18 cellular contexts compared by ENCODE assay signal in genomic region chr18:55503167-55503820, GRCh38.
DNase-seq lines count a peak whose midpoint lies in the region; ATAC-seq and TF ChIP-seq lines count a peak whose summit lies in the region.
"Had no signal": no experiment of that assay in that cellular context is flagged by ENCODE, and none has a peak within 500 bp of the region (broad histone marks: within the 10 kb centered on the region; RNA-seq: fewer than 3 reads in every experiment).

No MANE protein-coding gene starts in this region.

- peaks cover 89% of the 10 kb centered on the region for H3K79me2 ChIP-seq in GM23338 (replicated peaks; ENCODE audit: insufficient read depth)

- no peaks in the 10 kb centered on the region for H3K27me3 ChIP-seq in GM23338 (ENCODE audit: insufficient read depth)
- H3K27me3 ChIP-seq: Peyer's patch had no signal

- H3K9me2 ChIP-seq in GM23338 (ENCODE audit: insufficient read depth), result no peaks in the 10 kb centered on the region

- 90 to 94% methylated on average over 7 of the region's 7 CpGs for WGBS in mesodermal cell (ENCODE audit: insufficient coverage in 2 of 2), 2 experiments

- no peaks in the 10 kb centered on the region for H3K9me3 ChIP-seq in mesodermal cell (ENCODE audit: control insufficient read depth, low read length)
- H3K9me3 ChIP-seq: Peyer's patch had no signal

- no peak overlapping the region for H3K4me3 Mint-ChIP-seq in GM23338
- H3K4me3 Mint-ChIP-seq: CD4-positive, alpha-beta memory T cell had no signal

- no peak for DNase-seq in GM23338 (ENCODE audit: low spot score)
- peak; percentile 72 for DNase-seq in M059J (ENCODE audit: low read depth)
- DNase-seq in choroid plexus epithelial cell (ENCODE audit: low read depth), result peak; percentile 66
- no peak for DNase-seq in C1 segment of cervical spinal cord (lab: John Stamatoyannopoulos, UW)
- DNase-seq in caudate nucleus (lab: John Stamatoyannopoulos, UW), result no peak
- no peak for DNase-seq in NCI-H774 (lab: John Stamatoyannopoulos, UW)
- DNase-seq: AML-193; CD4-positive, alpha-beta memory T cell; DMS79 treated with DMSO at 0.1 percent for 48 hours; GDM1; GOT3; NCI-H1105 treated with DMSO at 0.1 percent for 48 hours; NCI-H187 treated with DMSO at 0.1 percent for 48 hours; NCI-H82; Peyer's patch; SIG-M5 had no signal

- peaks cover 3% of the 10 kb centered on the region for H3K27me3 Mint-ChIP-seq in GM23338 (ENCODE audit: insufficient read depth, low read depth, poor library complexity)
- H3K27me3 Mint-ChIP-seq: CD4-positive, alpha-beta memory T cell had no signal

- H4K20me1 ChIP-seq in GM23338 (replicated peaks; ENCODE audit: insufficient read depth), result no peaks in the 10 kb centered on the region; the same call in 1 of the 2 replicates

- no peaks in the 10 kb centered on the region for H3F3A ChIP-seq in GM23338 (replicated peaks; ENCODE audit: low read depth)

- 0 out of 2 replicates have a peak overlapping the region, but pooled peaks have one; percentile 60 for H3K4me2 ChIP-seq in GM23338

- H3K9me3 Mint-ChIP-seq in GM23338, result no peaks in the 10 kb centered on the region

- TF ChIP-seq CTCF in GM23338 (conservative IDR thresholded peaks at IDR 0.05; ENCODE audit: low read depth in 2 of 2) (no peak), choroid plexus epithelial cell (conservative IDR thresholded peaks at IDR 0.05; ENCODE audit: low read depth, low read length) (no peak)

- no peak overlapping the region for H2AFZ ChIP-seq in GM23338

- ATAC-seq in GM23338, result no peak
- no peak for ATAC-seq in GM21526 (IDR thresholded peaks at IDR 0.05; ENCODE audit: low FRiP score, unreplicated experiment)

- H3K27ac ChIP-seq in GM23338 (ENCODE audit: low read depth), result no peak overlapping the region
- H3K27ac ChIP-seq in mesodermal cell (ENCODE audit: low read depth, low read length, severe bottlenecking), result peak overlapping the region; percentile 83
- H3K27ac ChIP-seq in caudate nucleus (ENCODE audit: low read depth, low read length), result no peak overlapping the region

- peaks cover 73% of the 10 kb centered on the region for H3K4me1 Mint-ChIP-seq in GM23338
- H3K4me1 Mint-ChIP-seq: CD4-positive, alpha-beta memory T cell had no signal

- H3K4me1 ChIP-seq in GM23338 (ENCODE audit: insufficient read depth) (peaks cover 54% of the 10 kb centered on the region), mesodermal cell (ENCODE audit: control insufficient read depth, insufficient read depth, low read length, poor library complexity, severe bottlenecking) (peaks cover 37% of the 10 kb centered on the region)
- H3K4me1 ChIP-seq: Peyer's patch had no signal

- peak overlapping the region; percentile 55; the same call in 1 of the 2 replicates for H3K27ac Mint-ChIP-seq in GM23338
- H3K27ac Mint-ChIP-seq: CD4-positive, alpha-beta memory T cell had no signal

- H3K4me3 ChIP-seq in GM23338, result no peak overlapping the region
- no peak overlapping the region for H3K4me3 ChIP-seq in choroid plexus epithelial cell (ENCODE audit: low read depth, low read length)
- H3K4me3 ChIP-seq in mesodermal cell (ENCODE audit: extremely low read depth, insufficient read depth, low read length, poor library complexity, severe bottlenecking), result no peak overlapping the region
- H3K4me3 ChIP-seq: Peyer's patch had no signal

- H3K36me3 Mint-ChIP-seq in GM23338 (ENCODE audit: low read depth), result no peaks in the 10 kb centered on the region
- H3K36me3 Mint-ChIP-seq: CD4-positive, alpha-beta memory T cell had no signal

- H3K36me3 ChIP-seq in GM23338 (ENCODE audit: insufficient read depth) (no peaks in the 10 kb centered on the region), mesodermal cell (ENCODE audit: control insufficient read depth, insufficient read depth, low read length) (peaks cover 6% of the 10 kb centered on the region)
- H3K36me3 ChIP-seq: Peyer's patch had no signal

TF ChIP-seq in GM23338, 12 proteins besides CTCF, POLR2A, EP300 and RAD21:
- TF ChIP-seq, protein P1, sequence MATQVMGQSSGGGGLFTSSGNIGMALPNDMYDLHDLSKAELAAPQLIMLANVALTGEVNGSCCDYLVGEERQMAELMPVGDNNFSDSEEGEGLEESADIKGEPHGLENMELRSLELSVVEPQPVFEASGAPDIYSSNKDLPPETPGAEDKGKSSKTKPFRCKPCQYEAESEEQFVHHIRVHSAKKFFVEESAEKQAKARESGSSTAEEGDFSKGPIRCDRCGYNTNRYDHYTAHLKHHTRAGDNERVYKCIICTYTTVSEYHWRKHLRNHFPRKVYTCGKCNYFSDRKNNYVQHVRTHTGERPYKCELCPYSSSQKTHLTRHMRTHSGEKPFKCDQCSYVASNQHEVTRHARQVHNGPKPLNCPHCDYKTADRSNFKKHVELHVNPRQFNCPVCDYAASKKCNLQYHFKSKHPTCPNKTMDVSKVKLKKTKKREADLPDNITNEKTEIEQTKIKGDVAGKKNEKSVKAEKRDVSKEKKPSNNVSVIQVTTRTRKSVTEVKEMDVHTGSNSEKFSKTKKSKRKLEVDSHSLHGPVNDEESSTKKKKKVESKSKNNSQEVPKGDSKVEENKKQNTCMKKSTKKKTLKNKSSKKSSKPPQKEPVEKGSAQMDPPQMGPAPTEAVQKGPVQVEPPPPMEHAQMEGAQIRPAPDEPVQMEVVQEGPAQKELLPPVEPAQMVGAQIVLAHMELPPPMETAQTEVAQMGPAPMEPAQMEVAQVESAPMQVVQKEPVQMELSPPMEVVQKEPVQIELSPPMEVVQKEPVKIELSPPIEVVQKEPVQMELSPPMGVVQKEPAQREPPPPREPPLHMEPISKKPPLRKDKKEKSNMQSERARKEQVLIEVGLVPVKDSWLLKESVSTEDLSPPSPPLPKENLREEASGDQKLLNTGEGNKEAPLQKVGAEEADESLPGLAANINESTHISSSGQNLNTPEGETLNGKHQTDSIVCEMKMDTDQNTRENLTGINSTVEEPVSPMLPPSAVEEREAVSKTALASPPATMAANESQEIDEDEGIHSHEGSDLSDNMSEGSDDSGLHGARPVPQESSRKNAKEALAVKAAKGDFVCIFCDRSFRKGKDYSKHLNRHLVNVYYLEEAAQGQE (IDR thresholded peaks at IDR 0.05; ENCODE audit: unreplicated experiment), result no peak
- no peak for TF ChIP-seq JUNB (IDR thresholded peaks at IDR 0.05; ENCODE audit: unreplicated experiment)
- no peak for TF ChIP-seq CREB1 (CRISPR knock-in tag; IDR thresholded peaks at IDR 0.05; ENCODE audit: low read depth)
- no peak for TF ChIP-seq STAT1 (IDR thresholded peaks at IDR 0.05; ENCODE audit: unreplicated experiment)
- no peak for TF ChIP-seq ZNF331 (CRISPR knock-in tag; IDR thresholded peaks at IDR 0.05; ENCODE audit: low read depth)
- TF ChIP-seq NANOG (IDR thresholded peaks at IDR 0.05; ENCODE audit: borderline replicate concordance), result no peak
- no peak for TF ChIP-seq EZH2 (IDR thresholded peaks at IDR 0.05; ENCODE audit: low read depth, unreplicated experiment)

Comparison
In these comparisons a context has a peak if more than half of its experiments do, and no peak if none do; other contexts are left out.
1. DNase-seq: peak in M059J (single experiment) and choroid plexus epithelial cell (single experiment); none in GM23338 (single experiment), C1 segment of cervical spinal cord (0 of 14), caudate nucleus (0 of 61) and NCI-H774 (single experiment).